1 cellular context compared by ENCODE assay signal in genomic region chr10:73097305-73097670, GRCh38.
TF ChIP-seq lines count a peak whose summit lies in the region.

No MANE protein-coding gene starts in this region.

TF ChIP-seq in K562, 482 proteins besides CTCF, POLR2A, EP300 and RAD21 (continued from another document and continues in another):
- TF ChIP-seq ZBTB11 (CRISPR knock-in tag; IDR thresholded peaks at IDR 0.05) (no peak), ASH1L (IDR thresholded peaks at IDR 0.05; ENCODE audit: borderline replicate concordance, low read depth, partially characterized antibody) (no peak), ETS1 (conservative IDR thresholded peaks at IDR 0.05; ENCODE audit: control insufficient read depth, low read depth, low read length) (no peak), NCOA2 (IDR thresholded peaks at IDR 0.05; ENCODE audit: partially characterized antibody in 2 of 2) (no peak), ARNT (IDR thresholded peaks at IDR 0.05) (no peak), ZNF277 (CRISPR knock-in tag; IDR thresholded peaks at IDR 0.05; ENCODE audit: borderline replicate concordance) (no peak), SMAD4 (CRISPR knock-in tag; conservative IDR thresholded peaks at IDR 0.05) (no peak), TFAP4 (CRISPR knock-in tag; IDR thresholded peaks at IDR 0.05; ENCODE audit: borderline replicate concordance) (no peak), CLOCK (CRISPR knock-in tag; IDR thresholded peaks at IDR 0.05; ENCODE audit: borderline replicate concordance) (no peak), HES1 (IDR thresholded peaks at IDR 0.05; ENCODE audit: low read depth) (no peak), CREB3L1 (IDR thresholded peaks at IDR 0.05; ENCODE audit: borderline replicate concordance, low read depth) (no peak), BMI1 (IDR thresholded peaks at IDR 0.05; ENCODE audit: low read length) (no peak), MGA (IDR thresholded peaks at IDR 0.05) (no peak), GTF2B (IDR thresholded peaks at IDR 0.05; ENCODE audit: extremely low read depth, insufficient read length) (no peak), ELK1 (CRISPR knock-in tag; IDR thresholded peaks at IDR 0.05) (no peak), ZNF143 (CRISPR knock-in tag; IDR thresholded peaks at IDR 0.05) (no peak), MAFG (tag; conservative IDR thresholded peaks at IDR 0.05) (no peak), CHD1 (IDR thresholded peaks at IDR 0.05; ENCODE audit: low read length) (no peak), ZFP91 (CRISPR knock-in tag; IDR thresholded peaks at IDR 0.05) (no peak), PHF21A (IDR thresholded peaks at IDR 0.05; ENCODE audit: borderline replicate concordance, low read depth) (no peak), TCFL5 (CRISPR knock-in tag; conservative IDR thresholded peaks at IDR 0.05) (no peak), RBM39 (optimal IDR thresholded peaks at IDR 0.05; ENCODE audit: low read depth, low read length) (no peak)
